Comparison of ENCODE assay signal across 8 cellular contexts in the genomic region with DNA sequence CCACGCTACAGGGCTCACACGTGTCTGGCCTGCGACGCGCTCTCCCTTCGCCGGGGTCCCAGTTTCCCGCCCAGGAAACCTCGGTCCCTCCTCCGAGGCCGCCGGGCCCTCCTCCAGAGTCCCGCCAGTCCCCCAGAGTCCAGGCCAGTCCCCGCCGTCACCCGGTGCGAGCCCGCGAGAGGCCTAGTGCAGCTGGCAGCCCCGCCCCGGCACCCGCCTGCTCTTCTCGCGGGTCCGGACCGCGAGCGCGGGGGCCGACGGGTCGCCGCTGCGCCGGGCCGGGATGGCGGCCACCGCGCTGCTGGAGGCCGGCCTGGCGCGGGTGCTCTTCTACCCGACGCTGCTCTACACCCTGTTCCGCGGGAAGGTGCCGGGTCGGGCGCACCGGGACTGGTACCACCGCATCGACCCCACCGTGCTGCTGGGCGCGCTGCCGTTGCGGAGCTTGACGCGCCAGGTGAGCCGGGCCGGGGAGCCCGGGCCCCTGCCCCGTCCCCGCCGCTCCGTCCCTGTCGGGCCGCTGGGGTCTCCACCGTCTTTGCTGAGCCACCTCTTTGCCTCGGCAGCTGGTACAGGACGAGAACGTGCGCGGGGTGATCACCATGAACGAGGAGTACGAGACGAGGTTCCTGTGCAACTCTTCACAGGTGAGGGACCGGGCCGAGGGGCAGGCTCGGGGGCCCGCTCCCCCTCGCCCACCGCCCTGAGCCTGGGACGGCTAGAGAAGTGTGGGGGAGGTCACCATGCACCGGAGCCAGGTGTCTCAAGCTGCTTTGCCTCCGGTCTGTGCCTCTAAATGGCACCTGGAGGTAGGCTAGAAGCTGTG. TPM values are rescaled to one million over a fixed set of nuclear protein-coding genes. Genes with fewer than 3 reads are reported as not detected.
DNase-seq lines count a peak whose midpoint lies in the region; ATAC-seq and TF ChIP-seq lines count a peak whose summit lies in the region.

A gene with protein sequence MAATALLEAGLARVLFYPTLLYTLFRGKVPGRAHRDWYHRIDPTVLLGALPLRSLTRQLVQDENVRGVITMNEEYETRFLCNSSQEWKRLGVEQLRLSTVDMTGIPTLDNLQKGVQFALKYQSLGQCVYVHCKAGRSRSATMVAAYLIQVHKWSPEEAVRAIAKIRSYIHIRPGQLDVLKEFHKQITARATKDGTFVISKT (plus strand): TSS at position 260 of the 826 bp plus-strand sequence. CDS start 24 bp downstream, at position 284.

- peak within 1 kb of the TSS; percentile 76 to 79 for H3K27ac ChIP-seq in ascending aorta

- no peaks in the 10 kb centered on the region for H3K9me3 ChIP-seq in ascending aorta

- peaks cover 5 to 12% of the 10 kb centered on the region in 2 donors for H3K36me3 ChIP-seq in ascending aorta

- H3K4me3 ChIP-seq in ascending aorta = peak within 1 kb of the TSS; percentile 76 to 96

- ATAC-seq in GM21786 (IDR thresholded peaks at IDR 0.05; ENCODE audit: unreplicated experiment) (peak; percentile 87), sciatic nerve (peak; percentile 95)

- intact Hi-C loops in T-helper 2 cell treated with Interferon-gamma antibody and Interleukin-4, amounts not matched to agents 100 ng/mL and 5 ng/mL, for 36 hours (cut with micrococcal nuclease) = loop anchor here (1.0 kb wide), 2 partner anchors 12 to 13 kb away; partner anchors contain the start of genes CELF1 and KBTBD4
- intact Hi-C loops in ascending aorta (cut with DNase I) = loop anchor here (5.0 kb wide), 1 partner anchor 98 kb away; no protein-coding TSS in a partner anchor
- intact Hi-C loops in sciatic nerve (cut with DNase I) = no loop called here

- H3K4me1 ChIP-seq in ascending aorta = peaks cover 8% of the 10 kb centered on the region in 2 donors

- H3K27me3 ChIP-seq in ascending aorta = no peaks in the 10 kb centered on the region

- DNase-seq in GDM1 (lab: John Stamatoyannopoulos, UW) (peak; percentile 62), Kasumi-1 (lab: John Stamatoyannopoulos, UW) (peak; percentile 51 to 61), ascending aorta (ENCODE audit: low spot score in 2 of 2) (peak in 1 of 2 donors; percentile 85), hippocampal formation (lab: John Stamatoyannopoulos, UW) (peak; percentile 20 to 40), sciatic nerve (ENCODE audit: low spot score) (peak; percentile 80), GOT3 (lab: John Stamatoyannopoulos, UW) (no peak)

- TF ChIP-seq CTCF in ascending aorta (IDR thresholded peaks at IDR 0.05) = no peak

RNA-seq across cellular contexts. Expression of the gene that starts here (rescaled TPM):
- total RNA-seq in T-helper 2 cell treated with Interferon-gamma antibody and Interleukin-4, amounts not matched to agents 100 ng/mL and 5 ng/mL, for 36 hours = 34.2 and 38.4 TPM in 2 replicates
- 215 TPM for total RNA-seq in ascending aorta
- total RNA-seq in sciatic nerve = 31.3 TPM
